8 cellular contexts compared by ENCODE assay signal in genomic region chr10:104267721-104268690, GRCh38. TPM values are rescaled to one million over a fixed set of nuclear protein-coding genes. Genes with fewer than 3 reads are reported as not detected.
DNase-seq lines count a peak whose midpoint lies in the region; ATAC-seq, FAIRE-seq and TF ChIP-seq lines count a peak whose summit lies in the region.

No MANE protein-coding gene starts in this region.

- peaks cover 0 to 2% of the 10 kb centered on the region in 2 experiments for H4K20me1 ChIP-seq in H1 (replicated peaks in 1 of 2; ENCODE audit: control insufficient read depth in 1 of 2, insufficient read depth in 2 of 2, low read length in 2 of 2)

- H3K56ac ChIP-seq in H1 (replicated peaks; ENCODE audit: insufficient read length, low read depth, low read length) = no peak overlapping the region

- H2BK15ac ChIP-seq in H1 (ENCODE audit: low read length) = no peak overlapping the region

- peaks cover 0 to 44% of the 10 kb centered on the region in 2 experiments; a peak in 3 of 4 replicates for H3K79me2 ChIP-seq in H1 (ENCODE audit: control insufficient read depth in 1 of 2, insufficient read depth in 2 of 2, low read length in 2 of 2)

- no peak for FAIRE-seq in H1 (lab: Jason Lieb, UNC)

- peak overlapping the region; percentile 93; the same call in 1 of the 2 replicates for H4K8ac ChIP-seq in H1 (ENCODE audit: extremely low read depth, insufficient read depth, low read length)

- no peak overlapping the region for H4K91ac ChIP-seq in H1 (replicated peaks; ENCODE audit: insufficient read length, low read length)

- H3K23me2 ChIP-seq in H1 (ENCODE audit: low read depth, low read length) = no peaks in the 10 kb centered on the region

- peak overlapping the region; percentile 34; the same call in 1 of the 2 replicates for H3K18ac ChIP-seq in H1 (ENCODE audit: extremely low read depth, low read length)

- H3K27ac ChIP-seq in SK-N-MC (no peak overlapping the region), H1 (ENCODE audit: low read depth, low read length) (peak overlapping the region; percentile 80)

- peaks cover 21% of the 10 kb centered on the region for H3K4me1 Mint-ChIP-seq in neural crest cell

- H3K23ac ChIP-seq in H1 (ENCODE audit: insufficient read length) = no peak overlapping the region

- peaks cover 2% of the 10 kb centered on the region; the same call in 1 of the 2 replicates for H3K79me1 ChIP-seq in H1 (ENCODE audit: low read depth, low read length)

- no peaks in the 10 kb centered on the region for H3K27me3 ChIP-seq in H1 (replicated peaks in 1 of 4; ENCODE audit: control insufficient read depth in 3 of 4, extremely low read depth in 1 of 4, insufficient read depth in 3 of 4, low read length in 3 of 4)

- H2BK12ac ChIP-seq in H1 (ENCODE audit: low read depth, low read length) = no peak overlapping the region

- peak overlapping the region; percentile 74 for H3K9ac ChIP-seq in SK-N-MC (ENCODE audit: insufficient read length)
- H3K9ac ChIP-seq in H1 (replicated peaks in 1 of 4; ENCODE audit: extremely low read depth in 1 of 4, low read depth in 3 of 4, low read length in 3 of 4) = peak overlapping the region; percentile 92 to 97 (median 94)

- ATAC-seq in GM21723 (IDR thresholded peaks at IDR 0.05; ENCODE audit: unreplicated experiment) (peak; percentile 1), GM18861 (IDR thresholded peaks at IDR 0.05; ENCODE audit: unreplicated experiment) (no peak)

- H3K36me3 ChIP-seq in SK-N-MC (ENCODE audit: insufficient read depth, low read length) (peaks cover 17% of the 10 kb centered on the region), H1 (ENCODE audit: control insufficient read depth in 2 of 4, insufficient read depth in 4 of 4, low read length in 3 of 4) (peaks cover 0 to 31% (median 0%) of the 10 kb centered on the region in 4 experiments; a peak in 4 of 8 replicates)

- no peak overlapping the region for H3K4ac ChIP-seq in H1 (replicated peaks; ENCODE audit: insufficient read length, low read depth, low read length)

- peak overlapping the region; percentile 84 for H3K4me3 ChIP-seq in SK-N-MC
- peak overlapping the region; percentile 91 to 98 (median 96) for H3K4me3 ChIP-seq in H1 (ENCODE audit: extremely low read depth in 1 of 4, insufficient read depth in 2 of 4, low read depth in 3 of 4, low read length in 4 of 4)

- POLR2A ChIA-PET in H1 (lab: Charles Lee; ENCODE audit: partially characterized antibody) = interaction anchor here (1.0 to 6.5 kb wide), 9 partner anchors 9 to 210 kb away, joined by 3 to 81 read pairs (median 4); partner anchors contain the start of genes GSTO1 and SFR1

- H3K27ac Mint-ChIP-seq in neural crest cell (ENCODE audit: unreplicated experiment) = peak overlapping the region; percentile 96

- peak overlapping the region; percentile 64 to 73 for H3K4me2 ChIP-seq in H1 (ENCODE audit: insufficient read depth in 1 of 2, low read depth in 2 of 2, low read length in 2 of 2)

- no peak for DNase-seq in SK-N-MC (ENCODE audit: low read depth, low spot score)
- no peak for DNase-seq in H1 (ENCODE audit: low read depth in 1 of 2, low spot score in 2 of 2)
- no peak for DNase-seq in neural crest cell (ENCODE audit: low read depth, low spot score)
- DNase-seq in NCI-H2029 (lab: John Stamatoyannopoulos, UW) = no peak
- no peak for DNase-seq in mesenteric fat pad (ENCODE audit: low spot score)
- DNase-seq in activated gamma-delta T cell treated with Interleukin-2 at 50 U/mL for 16 hours = no peak

- H3K14ac ChIP-seq in H1 (ENCODE audit: insufficient read length) = no peak overlapping the region

- no peak overlapping the region for H2BK120ac ChIP-seq in H1 (replicated peaks; ENCODE audit: low read depth, low read length)

- peaks cover 13% of the 10 kb centered on the region for H3K27me3 Mint-ChIP-seq in neural crest cell (ENCODE audit: low read depth)

- CTCF ChIA-PET in H1 (lab: Charles Lee; ENCODE audit: partially characterized antibody) = interaction anchor here (1.0 to 1.9 kb wide), 3 partner anchors 12 to 28 kb away, joined by 4 to 7 read pairs (median 7); partner anchors contain the start of gene GSTO1

- TF ChIP-seq CTCF in H1 (IDR thresholded peaks at IDR 0.05; ENCODE audit: control extremely low read depth in 1 of 3, insufficient read depth in 1 of 3, low read depth in 1 of 3, low read length in 3 of 3) (no peak), neural crest cell (conservative IDR thresholded peaks at IDR 0.05) (no peak)

- H4K5ac ChIP-seq in H1 (ENCODE audit: insufficient read length, low read depth, low read length) = no peak overlapping the region

- peak overlapping the region; percentile 46; the same call in 1 of the 2 replicates for H2BK5ac ChIP-seq in H1 (ENCODE audit: low read depth, low read length)

- no peak for TF ChIP-seq RAD21 in H1 (IDR thresholded peaks at IDR 0.05 in 1 of 2, conservative IDR thresholded peaks at IDR 0.05 in 1 of 2; ENCODE audit: low read depth in 2 of 2, low read length in 2 of 2)

- H3K36me3 Mint-ChIP-seq in neural crest cell (ENCODE audit: low read depth) = peaks cover 10% of the 10 kb centered on the region

- no peak for TF ChIP-seq EP300 in H1 (IDR thresholded peaks at IDR 0.05; ENCODE audit: borderline replicate concordance in 1 of 2, low read depth in 2 of 2, low read length in 2 of 2)

- peaks cover 0 to 4% (median 2%) of the 10 kb centered on the region in 4 experiments; a peak in 2 of 7 replicates for H3K4me1 ChIP-seq in H1 (replicated peaks in 1 of 4; ENCODE audit: control insufficient read depth in 3 of 4, insufficient read depth in 4 of 4, low read length in 3 of 4)

- no peaks in the 10 kb centered on the region for H3K9me3 Mint-ChIP-seq in neural crest cell

- no peak overlapping the region for H2AFZ ChIP-seq in H1 (ENCODE audit: low read length)

- H2BK20ac ChIP-seq in H1 (ENCODE audit: low read length) = no peak overlapping the region

- H3K4me3 Mint-ChIP-seq in neural crest cell = peak overlapping the region; percentile 94

- H2AK5ac ChIP-seq in H1 (ENCODE audit: low read depth, low read length) = no peak overlapping the region

- TF ChIP-seq POLR2A in H1 (IDR thresholded peaks at IDR 0.05; ENCODE audit: control extremely low read depth in 1 of 2, low read depth in 2 of 2, low read length in 2 of 2) = no peak

- H3K9me3 ChIP-seq in SK-N-MC (ENCODE audit: low read depth, low read length) (no peaks in the 10 kb centered on the region), H1 (ENCODE audit: insufficient read depth in 2 of 2, low read depth in 1 of 2, low read length in 1 of 2) (no peaks in the 10 kb centered on the region)

- WGBS in H1 (ENCODE audit: extremely low coverage in 1 of 2, insufficient coverage in 1 of 2, insufficient read length in 1 of 2, insufficient replicate concordance in 2 of 2, low coverage in 1 of 2, low lambda C conversion rate in 2 of 2, missing lambda C conversion rate in 1 of 2), 2 experiments = 60% methylated on average over 23 of the region's 23 CpGs; no CpG with 5 or more reads in 1 of the 2 experiments

TF ChIP-seq in H1, 55 proteins besides CTCF, POLR2A, EP300 and RAD21 (continues in another document):
- TF ChIP-seq ATF2 (IDR thresholded peaks at IDR 0.05; ENCODE audit: low read length) (peak; percentile 12), BRCA1 (IDR thresholded peaks at IDR 0.05; ENCODE audit: low read depth, low read length) (no peak), SUZ12 (IDR thresholded peaks at IDR 0.05; ENCODE audit: low read length) (no peak)

RNA-seq across cellular contexts. Expression of gene GSTO2, which starts 1.0 kb away (rescaled TPM):
- 12.7 and 13.1 TPM in 2 replicates for total RNA-seq in H1 (2021; fragmentation: NEBNext Ultra II Directional; extraction: Animal tissue kit (Norgen Biotek cat#: 25700))
- 34.0 and 41.7 TPM in 2 replicates for polyA plus RNA-seq in H1 (2011; rRNA removed)
- polyA plus RNA-seq in H1 (2011; cell fraction: cytosol; rRNA removed) = 28.2 TPM
- polyA plus RNA-seq in H1 (2011; cell fraction: nucleus; rRNA removed) = 20.6 TPM
- 17.5 to 19.3 TPM (median 17.6 TPM) in 4 replicates for polyA plus RNA-seq in H1 (2012, experiment 1 of 2)
- polyA plus RNA-seq in H1 (2012, experiment 2 of 2) = 23.3 TPM
- polyA plus RNA-seq in H1 (2013, experiment 1 of 2) = 12.6 TPM
- 11.7 TPM for polyA plus RNA-seq in H1 (2013, experiment 2 of 2)
- polyA minus RNA-seq in H1 (2011; rRNA and poly(A)+ RNA removed) = 19.5 and 23.4 TPM in 2 replicates
- polyA minus RNA-seq in H1 (2011; cell fraction: cytosol; rRNA and poly(A)+ RNA removed) = 6.8 TPM
- polyA minus RNA-seq in H1 (2011; cell fraction: nucleus; rRNA and poly(A)+ RNA removed) = 16.5 TPM
- total RNA-seq in neural crest cell (0.27 and 0.58 TPM in 2 replicates), mesenteric fat pad (0.45 TPM)

RNA-seq across cellular contexts. Expression of gene GSTO1, which starts 13.3 kb away (rescaled TPM):
- total RNA-seq in H1 (2021; fragmentation: NEBNext Ultra II Directional; extraction: Animal tissue kit (Norgen Biotek cat#: 25700)) = 32.5 and 33.8 TPM in 2 replicates
- polyA plus RNA-seq in H1 (2011; rRNA removed) = 17.3 and 22.4 TPM in 2 replicates
- 35.1 TPM for polyA plus RNA-seq in H1 (2011; cell fraction: cytosol; rRNA removed)
- 8.9 TPM for polyA plus RNA-seq in H1 (2011; cell fraction: nucleus; rRNA removed)
- polyA plus RNA-seq in H1 (2012, experiment 1 of 2) = 36.6 to 51.9 TPM (median 38.2 TPM) in 4 replicates
- 38.4 TPM for polyA plus RNA-seq in H1 (2012, experiment 2 of 2)
- 38.7 TPM for polyA plus RNA-seq in H1 (2013, experiment 1 of 2)
- 35.2 TPM for polyA plus RNA-seq in H1 (2013, experiment 2 of 2)
- polyA minus RNA-seq in H1 (2011; rRNA and poly(A)+ RNA removed) = 8.4 and 9.0 TPM in 2 replicates
- 9.7 TPM for polyA minus RNA-seq in H1 (2011; cell fraction: cytosol; rRNA and poly(A)+ RNA removed)
- 10.0 TPM for polyA minus RNA-seq in H1 (2011; cell fraction: nucleus; rRNA and poly(A)+ RNA removed)
- total RNA-seq in neural crest cell (85.9 and 86.8 TPM in 2 replicates), mesenteric fat pad (106 TPM)

RNA-seq across cellular contexts. Expression of gene CFAP43, which starts 35.8 kb away (rescaled TPM):
- 0.11 and 0.23 TPM in 2 replicates for total RNA-seq in H1 (2021; fragmentation: NEBNext Ultra II Directional; extraction: Animal tissue kit (Norgen Biotek cat#: 25700))
- polyA plus RNA-seq in H1 (2011; rRNA removed) = 0.27 and 0.35 TPM in 2 replicates
- polyA plus RNA-seq in H1 (2011; cell fraction: cytosol; rRNA removed) = 0.47 TPM
- polyA plus RNA-seq in H1 (2011; cell fraction: nucleus; rRNA removed) = 0.31 TPM
- 0.25 to 0.69 TPM (median 0.39 TPM) in 4 replicates for polyA plus RNA-seq in H1 (2012, experiment 1 of 2)
- not detected for polyA plus RNA-seq in H1 (2012, experiment 2 of 2)
- polyA plus RNA-seq in H1 (2013, experiment 1 of 2) = 0.14 TPM
- 0.13 TPM for polyA plus RNA-seq in H1 (2013, experiment 2 of 2)
- polyA minus RNA-seq in H1 (2011; rRNA and poly(A)+ RNA removed) = 0.76 and 0.82 TPM in 2 replicates
- not detected for polyA minus RNA-seq in H1 (2011; cell fraction: cytosol; rRNA and poly(A)+ RNA removed)
- 1.5 TPM for polyA minus RNA-seq in H1 (2011; cell fraction: nucleus; rRNA and poly(A)+ RNA removed)
- total RNA-seq in neural crest cell = 0.63 and 0.71 TPM in 2 replicates
- total RNA-seq in mesenteric fat pad = 0.06 TPM
